Comparison of ENCODE assay signal across 29 cellular contexts in the genomic region with DNA sequence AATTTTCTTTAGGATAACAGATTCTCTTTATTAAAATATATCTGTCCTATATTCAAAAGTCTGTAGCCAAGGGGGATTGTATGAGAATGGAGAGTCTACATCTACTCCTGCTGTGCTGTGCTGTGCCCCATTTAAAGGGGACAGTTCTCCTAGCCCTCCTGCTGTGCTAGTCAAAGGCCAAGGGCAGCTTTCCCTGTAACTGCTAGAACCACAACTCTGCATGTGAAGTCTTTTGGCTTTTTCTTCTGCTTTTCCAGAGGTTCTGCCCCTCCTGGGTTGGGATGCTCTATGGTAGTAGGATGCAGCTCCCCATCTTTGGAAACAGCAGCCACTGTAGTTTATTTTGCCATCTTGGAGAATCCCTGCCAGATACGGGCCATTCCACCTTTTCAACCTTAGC.
"Had no signal": no experiment of that assay in that cellular context is flagged by ENCODE, and none has a peak within 500 bp of the region (broad histone marks: within the 10 kb centered on the region; RNA-seq: fewer than 3 reads in every experiment).

No MANE protein-coding gene starts in this region.

- ATAC-seq: activated CD8-positive, alpha-beta T cell treated with anti-CD3 and anti-CD28 coated beads, Interleukin-2, amount 10 ng/mL, durations not matched to agents 7 days and 5 days; activated T-helper 17 cell treated with anti-CD3 and anti-CD28 coated beads, Interleukin-2, amount 50 U/mL, for 72 hours; left cardiac atrium; mucosa of descending colon; sciatic nerve; SK-N-SH treated with all-trans-retinoic acid at 6 μM for 48 hours; T-cell had no signal

- H3K27ac ChIP-seq: adrenal gland, ascending aorta, brain microvascular endothelial cell, dorsolateral prefrontal cortex, esophagus squamous epithelium, testis, WERI-Rb-1 had no signal

- DNase-seq: activated CD4-positive, alpha-beta T cell treated with anti-CD3 and anti-CD28 coated beads for 1 hour; activated CD4-positive, alpha-beta T cell treated with anti-CD3 and anti-CD28 coated beads, Interleukin-2, amount 50 U/mL, for 1 hour; activated CD8-positive, alpha-beta memory T cell treated with anti-CD3 and anti-CD28 coated beads, Interleukin-2, amount 50 U/mL, for 4 hours; activated CD8-positive, alpha-beta T cell treated with anti-CD3 and anti-CD28 coated beads, Interleukin-2, amount 10 ng/mL, durations not matched to agents 7 days and 5 days; activated T-cell treated with anti-CD3 and anti-CD28 coated beads, Interleukin-2, amount 50 U/mL, for 24 hours; adrenal gland; brain microvascular endothelial cell; caudate nucleus; dorsolateral prefrontal cortex; esophagus squamous epithelium; left cardiac atrium; mucosa of descending colon; occipital lobe; stimulated activated CD4-positive, alpha-beta T cell treated with anti-CD3 and anti-CD28 coated beads, Interleukin-15, amount 100 ng/mL, for 24 hours; stimulated activated naive CD4-positive, alpha-beta T cell; T-cell; testis; WERI-Rb-1 had no signal

- H3K4me3 ChIP-seq: adrenal gland, ascending aorta, dorsolateral prefrontal cortex, esophagus squamous epithelium, mucosa of descending colon, smooth muscle cell, testis had no signal

- FAIRE-seq: islet of Langerhans had no signal

- H3K9me3 Mint-ChIP-seq: activated T-cell treated with anti-CD3 and anti-CD28 coated beads, Interleukin-2, amount 50 U/mL, for 24 hours; activated T-helper 17 cell treated with anti-CD3 and anti-CD28 coated beads, Interleukin-2, amount 50 U/mL, for 72 hours; memory B cell; neural crest cell; T-cell; T-helper 2 cell treated with Interferon-gamma antibody and Interleukin-4, amounts not matched to agents 5 μg/mL and 100 μg/mL, for 36 hours had no signal

- H3K4me3 Mint-ChIP-seq: activated CD8-positive, alpha-beta T cell treated with anti-CD3 and anti-CD28 coated beads, Interleukin-2, amount 10 ng/mL, durations not matched to agents 7 days and 5 days; activated naive CD8-positive, alpha-beta T cell; activated T-cell treated with anti-CD3 and anti-CD28 coated beads, Interleukin-2, amount 50 U/mL, for 24 hours; activated T-helper 17 cell treated with anti-CD3 and anti-CD28 coated beads, Interleukin-2, amount 50 U/mL, for 72 hours; memory B cell; neural crest cell; T-cell; T-helper 2 cell treated with Interferon-gamma antibody and Interleukin-4, amounts not matched to agents 5 μg/mL and 100 μg/mL, for 36 hours; type B pancreatic cell had no signal

- H3K36me3 Mint-ChIP-seq: activated naive CD8-positive, alpha-beta T cell; memory B cell; T-cell; type B pancreatic cell had no signal

- H3K27me3 ChIP-seq: adrenal gland, ascending aorta, brain microvascular endothelial cell, dorsolateral prefrontal cortex, esophagus squamous epithelium, testis had no signal

- H3K9me3 ChIP-seq: adrenal gland, ascending aorta, esophagus squamous epithelium, mucosa of descending colon, testis had no signal

- H3K27ac Mint-ChIP-seq: activated CD8-positive, alpha-beta T cell treated with anti-CD3 and anti-CD28 coated beads, Interleukin-2, amount 10 ng/mL, durations not matched to agents 7 days and 5 days; activated naive CD8-positive, alpha-beta T cell; activated T-cell treated with anti-CD3 and anti-CD28 coated beads, Interleukin-2, amount 50 U/mL, for 24 hours; activated T-helper 17 cell treated with anti-CD3 and anti-CD28 coated beads, Interleukin-2, amount 50 U/mL, for 72 hours; memory B cell; T-cell; T-helper 2 cell treated with Interferon-gamma antibody and Interleukin-4, amounts not matched to agents 5 μg/mL and 100 μg/mL, for 36 hours; type B pancreatic cell had no signal

- H3K27me3 Mint-ChIP-seq: activated naive CD8-positive, alpha-beta T cell; activated T-cell treated with anti-CD3 and anti-CD28 coated beads, Interleukin-2, amount 50 U/mL, for 24 hours; memory B cell; T-cell; type B pancreatic cell had no signal
